16 cellular contexts compared by ENCODE assay signal in the genomic region with DNA sequence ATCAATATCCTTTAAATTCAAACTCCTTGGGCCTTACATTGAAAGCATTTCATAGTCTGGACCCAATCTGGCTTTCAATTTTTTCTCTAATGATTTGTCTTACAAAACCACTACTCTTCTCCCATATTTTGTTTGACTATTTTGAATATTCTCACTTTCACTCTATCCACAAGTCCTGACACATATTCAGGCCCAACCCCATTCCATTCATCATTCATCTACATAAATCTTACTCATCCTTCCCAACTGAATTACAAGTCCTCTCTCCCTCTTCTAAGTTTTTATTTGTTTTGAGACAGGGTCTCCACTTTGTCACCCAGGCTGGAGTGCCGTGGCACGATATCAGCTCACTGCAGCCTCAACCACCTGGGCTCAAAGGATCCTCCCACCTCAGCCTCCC. TPM values are rescaled to one million over a fixed set of nuclear protein-coding genes. Genes with fewer than 3 reads are reported as not detected.
DNase-seq lines count a peak whose midpoint lies in the region; ATAC-seq lines count a peak whose summit lies in the region.
"Had no signal": no experiment of that assay in that cellular context is flagged by ENCODE, and none has a peak within 500 bp of the region (broad histone marks: within the 10 kb centered on the region; RNA-seq: fewer than 3 reads in every experiment).

No MANE protein-coding gene starts in this region.

- no peak for DNase-seq in activated naive CD4-positive, alpha-beta T cell treated with anti-CD3 and anti-CD28 coated beads for 36 hours
- DNase-seq in RKO (ENCODE audit: low spot score) (peak; percentile 6), naive B cell (no peak), NCI-H1436 treated with DMSO at 0.1 percent for 48 hours (lab: John Stamatoyannopoulos, UW) (no peak)
- no peak for DNase-seq in activated naive CD8-positive, alpha-beta T cell treated with anti-CD3 and anti-CD28 coated beads for 36 hours
- DNase-seq: AML-193; CD4-positive, CD25-positive, alpha-beta regulatory T cell; GF-D8; GM23248; MV-4-11; NCI-H1436; NCI-H2081 treated with DMSO at 0.1 percent for 48 hours; NCI-H526 treated with DMSO at 0.1 percent for 48 hours; RPMI8226 had no signal

- no peaks in the 10 kb centered on the region for H3K9me3 Mint-ChIP-seq in activated naive CD4-positive, alpha-beta T cell treated with anti-CD3 and anti-CD28 coated beads, Interleukin-2, amount 50 U/mL, for 24 hours
- no peaks in the 10 kb centered on the region for H3K9me3 Mint-ChIP-seq in activated naive CD4-positive, alpha-beta T cell treated with anti-CD3 and anti-CD28 coated beads for 36 hours
- H3K9me3 Mint-ChIP-seq in activated naive CD8-positive, alpha-beta T cell treated with anti-CD3 and anti-CD28 coated beads for 36 hours = no peaks in the 10 kb centered on the region
- H3K9me3 Mint-ChIP-seq in naive B cell = no peaks in the 10 kb centered on the region
- H3K9me3 Mint-ChIP-seq: CD4-positive, CD25-positive, alpha-beta regulatory T cell had no signal

- no peaks in the 10 kb centered on the region for H3K27me3 Mint-ChIP-seq in activated naive CD4-positive, alpha-beta T cell treated with anti-CD3 and anti-CD28 coated beads, Interleukin-2, amount 50 U/mL, for 24 hours
- H3K27me3 Mint-ChIP-seq in activated naive CD4-positive, alpha-beta T cell treated with anti-CD3 and anti-CD28 coated beads for 36 hours (ENCODE audit: low read depth) = no peaks in the 10 kb centered on the region
- H3K27me3 Mint-ChIP-seq in activated naive CD8-positive, alpha-beta T cell treated with anti-CD3 and anti-CD28 coated beads for 36 hours = no peaks in the 10 kb centered on the region
- H3K27me3 Mint-ChIP-seq in naive B cell = no peaks in the 10 kb centered on the region
- H3K27me3 Mint-ChIP-seq: CD4-positive, CD25-positive, alpha-beta regulatory T cell had no signal

- intact Hi-C loops in activated naive CD4-positive, alpha-beta T cell treated with anti-CD3 and anti-CD28 coated beads for 36 hours (cut with micrococcal nuclease) = no loop called here

- peaks cover 15% of the 10 kb centered on the region for H3K36me3 Mint-ChIP-seq in activated naive CD4-positive, alpha-beta T cell treated with anti-CD3 and anti-CD28 coated beads, Interleukin-2, amount 50 U/mL, for 24 hours
- peaks cover 38% of the 10 kb centered on the region for H3K36me3 Mint-ChIP-seq in activated naive CD4-positive, alpha-beta T cell treated with anti-CD3 and anti-CD28 coated beads for 36 hours (ENCODE audit: low read depth)
- peaks cover 23% of the 10 kb centered on the region for H3K36me3 Mint-ChIP-seq in activated naive CD8-positive, alpha-beta T cell treated with anti-CD3 and anti-CD28 coated beads for 36 hours
- H3K36me3 Mint-ChIP-seq in naive B cell = peaks cover 16 to 34% of the 10 kb centered on the region in 2 donors

- peak overlapping the region; percentile 24 for H3K27ac Mint-ChIP-seq in activated naive CD4-positive, alpha-beta T cell treated with anti-CD3 and anti-CD28 coated beads, Interleukin-2, amount 50 U/mL, for 24 hours
- H3K27ac Mint-ChIP-seq in activated naive CD4-positive, alpha-beta T cell treated with anti-CD3 and anti-CD28 coated beads for 36 hours = no peak overlapping the region
- peak overlapping the region; percentile 38 for H3K27ac Mint-ChIP-seq in activated naive CD8-positive, alpha-beta T cell treated with anti-CD3 and anti-CD28 coated beads for 36 hours
- H3K27ac Mint-ChIP-seq in naive B cell = peak overlapping the region in 4 of 6 donors; percentile 0 to 69 (median 48)

- CTCF ChIA-PET in activated naive CD4-positive, alpha-beta T cell treated with anti-CD3 and anti-CD28 coated beads for 36 hours (lab: Charles Lee) = no interaction called here

- H3K4me1 Mint-ChIP-seq in activated naive CD4-positive, alpha-beta T cell treated with anti-CD3 and anti-CD28 coated beads, Interleukin-2, amount 50 U/mL, for 24 hours = peaks cover 9% of the 10 kb centered on the region
- peaks cover 10% of the 10 kb centered on the region for H3K4me1 Mint-ChIP-seq in activated naive CD4-positive, alpha-beta T cell treated with anti-CD3 and anti-CD28 coated beads for 36 hours (ENCODE audit: low read depth)
- H3K4me1 Mint-ChIP-seq in activated naive CD8-positive, alpha-beta T cell treated with anti-CD3 and anti-CD28 coated beads for 36 hours = peaks cover 2% of the 10 kb centered on the region
- H3K4me1 Mint-ChIP-seq in naive B cell = no peaks in the 10 kb centered on the region

- H3K4me3 Mint-ChIP-seq in activated naive CD4-positive, alpha-beta T cell treated with anti-CD3 and anti-CD28 coated beads, Interleukin-2, amount 50 U/mL, for 24 hours = no peak overlapping the region
- no peak overlapping the region for H3K4me3 Mint-ChIP-seq in activated naive CD4-positive, alpha-beta T cell treated with anti-CD3 and anti-CD28 coated beads for 36 hours
- no peak overlapping the region for H3K4me3 Mint-ChIP-seq in activated naive CD8-positive, alpha-beta T cell treated with anti-CD3 and anti-CD28 coated beads for 36 hours
- no peak overlapping the region for H3K4me3 Mint-ChIP-seq in naive B cell
- H3K4me3 Mint-ChIP-seq: CD4-positive, CD25-positive, alpha-beta regulatory T cell had no signal

- ATAC-seq in naive B cell (ENCODE audit: low read depth in 2 of 2) (no peak), GM21360 (IDR thresholded peaks at IDR 0.05; ENCODE audit: unreplicated experiment) (no peak)

RNA-seq across cellular contexts. Expression of gene TOP2B, which starts 43.6 kb away (rescaled TPM):
- 100 to 1,000 TPM; 113 to 114 TPM for total RNA-seq in activated naive CD4-positive, alpha-beta T cell treated with anti-CD3 and anti-CD28 coated beads for 36 hours
- 100 to 1,000 TPM; 128 to 130 TPM for total RNA-seq in activated naive CD8-positive, alpha-beta T cell treated with anti-CD3 and anti-CD28 coated beads for 36 hours
- 10 to 100 TPM; 44.4 to 95.7 (median 66.8) TPM for polyA plus RNA-seq in naive B cell (ENCODE audit: low read depth in 6 of 6)
